ENCODE assay signal across 14 cellular contexts in genomic region chr12:6202846-6203245, GRCh38. TPM values are rescaled to one million over a fixed set of nuclear protein-coding genes. Genes with fewer than 3 reads are reported as not detected.
DNase-seq lines count a peak whose midpoint lies in the region; ATAC-seq and TF ChIP-seq lines count a peak whose summit lies in the region.
"Had no signal": no experiment of that assay in that cellular context is flagged by ENCODE, and none has a peak within 500 bp of the region (broad histone marks: within the 10 kb centered on the region; RNA-seq: fewer than 3 reads in every experiment).

No MANE protein-coding gene starts in this region.

- no peak for DNase-seq in NT2/D1 (ENCODE audit: low read depth, low spot score)
- no peak for DNase-seq in thoracic aorta (ENCODE audit: low spot score)
- DNase-seq in NOMO-1 (lab: John Stamatoyannopoulos, UW; ENCODE audit: unreplicated experiment in 2 of 2) = no peak
- no peak for DNase-seq in DMS53 (lab: John Stamatoyannopoulos, UW)
- DNase-seq in activated CD8-positive, alpha-beta T cell treated with anti-CD3 and anti-CD28 coated beads, Interleukin-2, amount 10 ng/mL, durations not matched to agents 7 days and 5 days = no peak
- no peak for DNase-seq in activated T-cell treated with anti-CD3 and anti-CD28 coated beads, Interleukin-2, amount 50 U/mL, for 72 hours
- DNase-seq: activated CD8-positive, alpha-beta memory T cell treated with anti-CD3 and anti-CD28 coated beads for 24 hours; H9; NCI-H2227 treated with DMSO at 0.1 percent for 48 hours; stimulated activated naive B cell treated with anti-CD40 and anti-IgM and Interleukin-4, amounts not matched to agents 10 μg/mL and 1 μg/mL and 100 μg/mL, for 72 hours had no signal

- peaks cover 46% of the 10 kb centered on the region for H3K27me3 Mint-ChIP-seq in activated CD8-positive, alpha-beta T cell treated with anti-CD3 and anti-CD28 coated beads, Interleukin-2, amount 10 ng/mL, durations not matched to agents 7 days and 5 days (ENCODE audit: low read depth)
- peaks cover 61% of the 10 kb centered on the region for H3K27me3 Mint-ChIP-seq in activated T-cell treated with anti-CD3 and anti-CD28 coated beads, Interleukin-2, amount 50 U/mL, for 72 hours (ENCODE audit: low read depth)

- peak overlapping the region; percentile 20 for H3K27ac ChIP-seq in duodenal mucosa (ENCODE audit: low read depth, low read length)
- H3K27ac ChIP-seq in mucosa of rectum (ENCODE audit: low read depth in 2 of 2, low read length in 2 of 2) = peak overlapping the region; percentile 98
- peak overlapping the region; percentile 93 to 97 for H3K27ac ChIP-seq in thoracic aorta

- H3K4me3 ChIP-seq in NT2/D1 (ENCODE audit: insufficient read length, low read depth) (no peak overlapping the region), duodenal mucosa (ENCODE audit: low read depth in 1 of 2, low read length in 2 of 2) (peak overlapping the region; percentile 86 to 90), mucosa of rectum (ENCODE audit: low read length in 2 of 2) (peak overlapping the region; percentile 89 to 92), thoracic aorta (peak overlapping the region; percentile 95)

- CTCF ChIA-PET in activated CD8-positive, alpha-beta T cell treated with anti-CD3 and anti-CD28 coated beads, Interleukin-2, amount 10 ng/mL, durations not matched to agents 7 days and 5 days (lab: Charles Lee) = interaction anchor here (1.0 to 3.5 kb wide), 5 partner anchors 9 to 82 kb away, joined by 3 to 21 read pairs (median 4); no protein-coding TSS in a partner anchor

- no peak for ATAC-seq in thoracic aorta (ENCODE audit: insufficient number of reproducible peaks, low FRiP score, low read depth)
- ATAC-seq in activated CD8-positive, alpha-beta T cell treated with anti-CD3 and anti-CD28 coated beads, Interleukin-2, amount 10 ng/mL, durations not matched to agents 7 days and 5 days = no peak
- no peak for ATAC-seq in activated T-cell treated with anti-CD3 and anti-CD28 coated beads, Interleukin-2, amount 50 U/mL, for 72 hours (replicated peaks in 1 of 2)
- ATAC-seq: stimulated activated naive B cell treated with anti-CD40 and anti-IgM and Interleukin-4, amounts not matched to agents 10 μg/mL and 1 μg/mL and 100 μg/mL, for 72 hours had no signal

- peaks cover 31% of the 10 kb centered on the region for H3K4me1 Mint-ChIP-seq in activated CD8-positive, alpha-beta T cell treated with anti-CD3 and anti-CD28 coated beads, Interleukin-2, amount 10 ng/mL, durations not matched to agents 7 days and 5 days (ENCODE audit: low read depth)
- H3K4me1 Mint-ChIP-seq in activated T-cell treated with anti-CD3 and anti-CD28 coated beads, Interleukin-2, amount 50 U/mL, for 72 hours (ENCODE audit: low read depth) = peaks cover 19% of the 10 kb centered on the region

- POLR2A ChIA-PET in activated CD8-positive, alpha-beta T cell treated with anti-CD3 and anti-CD28 coated beads, Interleukin-2, amount 10 ng/mL, durations not matched to agents 7 days and 5 days (lab: Charles Lee) = no interaction called here

- H3K9ac ChIP-seq in NT2/D1 (ENCODE audit: insufficient read length, low read depth) = peak overlapping the region; percentile 98
- peak overlapping the region; percentile 49 to 86 for H3K9ac ChIP-seq in duodenal mucosa (ENCODE audit: low read depth in 1 of 2, low read length in 2 of 2)
- H3K9ac ChIP-seq in mucosa of rectum (ENCODE audit: low read depth in 1 of 2, low read length in 2 of 2) = peak overlapping the region; percentile 99 to 100

- no peak for TF ChIP-seq CTCF in thoracic aorta (IDR thresholded peaks at IDR 0.05)

- no peak overlapping the region for H3K4me3 Mint-ChIP-seq in activated CD8-positive, alpha-beta T cell treated with anti-CD3 and anti-CD28 coated beads, Interleukin-2, amount 10 ng/mL, durations not matched to agents 7 days and 5 days
- H3K4me3 Mint-ChIP-seq in activated T-cell treated with anti-CD3 and anti-CD28 coated beads, Interleukin-2, amount 50 U/mL, for 72 hours = no peak overlapping the region

- peaks cover 52% of the 10 kb centered on the region for H3K36me3 ChIP-seq in NT2/D1 (ENCODE audit: insufficient read depth, insufficient read length, low read length)
- no peaks in the 10 kb centered on the region for H3K36me3 ChIP-seq in duodenal mucosa (ENCODE audit: control insufficient read depth in 1 of 2, insufficient read depth in 2 of 2, low read length in 2 of 2)
- no peaks in the 10 kb centered on the region for H3K36me3 ChIP-seq in mucosa of rectum (ENCODE audit: control insufficient read depth in 2 of 2, insufficient read depth in 2 of 2, low read length in 2 of 2)
- no peaks in the 10 kb centered on the region for H3K36me3 ChIP-seq in thoracic aorta
- H3K36me3 ChIP-seq: Peyer's patch had no signal

- H3K9me3 ChIP-seq in NT2/D1 (ENCODE audit: insufficient read depth, low read length) (no peaks in the 10 kb centered on the region), duodenal mucosa (ENCODE audit: control insufficient read depth in 1 of 2, low read length in 2 of 2) (no peaks in the 10 kb centered on the region), mucosa of rectum (ENCODE audit: control insufficient read depth in 2 of 2, low read length in 2 of 2) (no peaks in the 10 kb centered on the region), thoracic aorta (no peaks in the 10 kb centered on the region)
- H3K9me3 ChIP-seq: Peyer's patch had no signal

- H3K36me3 Mint-ChIP-seq in activated CD8-positive, alpha-beta T cell treated with anti-CD3 and anti-CD28 coated beads, Interleukin-2, amount 10 ng/mL, durations not matched to agents 7 days and 5 days (ENCODE audit: low read depth) = no peaks in the 10 kb centered on the region
- H3K36me3 Mint-ChIP-seq in activated T-cell treated with anti-CD3 and anti-CD28 coated beads, Interleukin-2, amount 50 U/mL, for 72 hours (ENCODE audit: insufficient read depth in 2 of 2) = no peaks in the 10 kb centered on the region

- H3K27ac Mint-ChIP-seq in activated CD8-positive, alpha-beta T cell treated with anti-CD3 and anti-CD28 coated beads, Interleukin-2, amount 10 ng/mL, durations not matched to agents 7 days and 5 days = no peak overlapping the region
- H3K27ac Mint-ChIP-seq in activated T-cell treated with anti-CD3 and anti-CD28 coated beads, Interleukin-2, amount 50 U/mL, for 72 hours = no peak overlapping the region
- H3K27ac Mint-ChIP-seq: activated naive CD8-positive, alpha-beta T cell; stimulated activated naive B cell treated with anti-CD40 and anti-IgM and Interleukin-4, amounts not matched to agents 10 μg/mL and 1 μg/mL and 100 μg/mL, for 72 hours had no signal

- peaks cover 6% of the 10 kb centered on the region for H3K27me3 ChIP-seq in NT2/D1 (ENCODE audit: insufficient read depth, insufficient read length)
- no peaks in the 10 kb centered on the region for H3K27me3 ChIP-seq in duodenal mucosa (ENCODE audit: control insufficient read depth in 1 of 2, insufficient read depth in 2 of 2, low read length in 2 of 2)
- H3K27me3 ChIP-seq in mucosa of rectum (ENCODE audit: control insufficient read depth in 2 of 2, insufficient read depth in 2 of 2, low read length in 2 of 2) = no peaks in the 10 kb centered on the region
- H3K27me3 ChIP-seq in thoracic aorta (replicated peaks; ENCODE audit: insufficient read depth) = no peaks in the 10 kb centered on the region
- H3K27me3 ChIP-seq: Peyer's patch had no signal

- no peaks in the 10 kb centered on the region for H3K9me3 Mint-ChIP-seq in activated CD8-positive, alpha-beta T cell treated with anti-CD3 and anti-CD28 coated beads, Interleukin-2, amount 10 ng/mL, durations not matched to agents 7 days and 5 days (ENCODE audit: insufficient read depth)
- H3K9me3 Mint-ChIP-seq in activated T-cell treated with anti-CD3 and anti-CD28 coated beads, Interleukin-2, amount 50 U/mL, for 72 hours = no peaks in the 10 kb centered on the region
- H3K9me3 Mint-ChIP-seq: H9; stimulated activated naive B cell treated with anti-CD40 and anti-IgM and Interleukin-4, amounts not matched to agents 10 μg/mL and 1 μg/mL and 100 μg/mL, for 72 hours had no signal

- H3K4me1 ChIP-seq in NT2/D1 (ENCODE audit: insufficient read depth, insufficient read length) (peaks cover 58% of the 10 kb centered on the region), duodenal mucosa (ENCODE audit: control insufficient read depth in 1 of 2, insufficient read depth in 2 of 2, low read length in 2 of 2) (peaks cover 69 to 77% of the 10 kb centered on the region in 2 donors), mucosa of rectum (ENCODE audit: control insufficient read depth in 2 of 2, insufficient read depth in 2 of 2, low read length in 2 of 2) (peaks cover 72 to 80% of the 10 kb centered on the region in 2 donors), thoracic aorta (ENCODE audit: control insufficient read depth in 1 of 2, low read depth in 2 of 2) (peaks cover 52 to 75% of the 10 kb centered on the region in 2 donors)

RNA-seq across cellular contexts. Expression of gene CD9, which starts 2.6 kb away (rescaled TPM):
- 100 to 1,000 TPM; 249 to 300 TPM for total RNA-seq in thoracic aorta
- total RNA-seq in activated CD8-positive, alpha-beta T cell treated with anti-CD3 and anti-CD28 coated beads, Interleukin-2, amount 10 ng/mL, durations not matched to agents 7 days and 5 days = 10 to 100 TPM; 11.6 to 11.9 TPM
- total RNA-seq in activated T-cell treated with anti-CD3 and anti-CD28 coated beads, Interleukin-2, amount 50 U/mL, for 72 hours = 1 to 10 TPM; 6.1 to 8.4 TPM

Comparison
In these comparisons a context has a peak if more than half of its experiments do, and no peak if none do; other contexts are left out.
1. H3K27ac ChIP-seq: peak in every context shown above with its lines; median percentile 98 in mucosa of rectum; 95 in thoracic aorta; 20 in duodenal mucosa.
2. RNA of gene CD9, which starts 2.6 kb away (total RNA-seq): 249 to 300 TPM in thoracic aorta; 11.6 to 11.9 TPM in activated CD8-positive, alpha-beta T cell treated with anti-CD3 and anti-CD28 coated beads, Interleukin-2, amount 10 ng/mL, durations not matched to agents 7 days and 5 days and 6.1 to 8.4 TPM in activated T-cell treated with anti-CD3 and anti-CD28 coated beads, Interleukin-2, amount 50 U/mL, for 72 hours; every median in the first group is over 10 times any median in the second.
3. Peak in every context shown above with its lines, with median percentiles within 50 percentile points of each other: H3K9ac ChIP-seq.